ENCODE assay signal across 14 cellular contexts in genomic region chr16:89954462-89954861, GRCh38.
"Had no signal": no experiment of that assay in that cellular context is flagged by ENCODE, and none has a peak within 500 bp of the region (broad histone marks: within the 10 kb centered on the region; RNA-seq: fewer than 3 reads in every experiment).

No MANE protein-coding gene starts in this region.

- H3K9me3 ChIP-seq: adrenal gland, esophagus muscularis mucosa, ovary, sigmoid colon, thoracic aorta, upper lobe of right lung had no signal

- H3K4me3 Mint-ChIP-seq: activated naive CD4-positive, alpha-beta T cell treated with anti-CD3 and anti-CD28 coated beads, Interleukin-2, amount 50 U/mL, for 24 hours had no signal

- H3K27ac Mint-ChIP-seq: activated naive CD4-positive, alpha-beta T cell treated with anti-CD3 and anti-CD28 coated beads, Interleukin-2, amount 50 U/mL, for 24 hours had no signal

- ATAC-seq: left ventricle myocardium superior, upper lobe of right lung had no signal

- H3K27ac ChIP-seq: adrenal gland, esophagus muscularis mucosa, ovary, sigmoid colon, thoracic aorta, upper lobe of right lung had no signal

- H3K27me3 Mint-ChIP-seq: activated naive CD4-positive, alpha-beta T cell treated with anti-CD3 and anti-CD28 coated beads, Interleukin-2, amount 50 U/mL, for 24 hours had no signal

- H3K9me3 Mint-ChIP-seq: activated naive CD4-positive, alpha-beta T cell treated with anti-CD3 and anti-CD28 coated beads, Interleukin-2, amount 50 U/mL, for 24 hours had no signal

- H3K27me3 ChIP-seq: adrenal gland, esophagus muscularis mucosa, ovary, sigmoid colon, upper lobe of right lung had no signal

- H3K4me3 ChIP-seq: adrenal gland, esophagus muscularis mucosa, ovary, sigmoid colon, thoracic aorta, upper lobe of right lung had no signal

- H3K36me3 ChIP-seq: ovary had no signal

- DNase-seq: activated CD4-positive, alpha-beta T cell treated with anti-CD3 and anti-CD28 coated beads, Interleukin-2, amount 50 U/mL, for 1 hour; activated effector memory CD4-positive, alpha-beta T cell treated with Interleukin-2 at 50 U/mL for 16 hours; activated T-cell treated with anti-CD3 and anti-CD28 coated beads, Interleukin-2, amount 50 U/mL, for 1 hour; adrenal gland; hippocampal formation; left ventricle myocardium superior; mesenchymal stem cell; ovary; sigmoid colon; stimulated activated CD4-positive, alpha-beta T cell treated with anti-CD3 and anti-CD28 coated beads, Interleukin-1b, Interleukin-23, amount 100 ng/mL, for 48 hours; upper lobe of right lung had no signal
